Comparison of ENCODE assay signal across 14 cellular contexts in genomic region chr9:134936762-134937555, GRCh38. TPM values are rescaled to one million over a fixed set of nuclear protein-coding genes. Genes with fewer than 3 reads are reported as not detected.
DNase-seq lines count a peak whose midpoint lies in the region; ATAC-seq, FAIRE-seq and TF ChIP-seq lines count a peak whose summit lies in the region.
"Had no signal": no experiment of that assay in that cellular context is flagged by ENCODE, and none has a peak within 500 bp of the region (broad histone marks: within the 10 kb centered on the region; RNA-seq: fewer than 3 reads in every experiment).

No MANE protein-coding gene starts in this region.

- H3F3A ChIP-seq in OCI-LY1 (ENCODE audit: insufficient read depth, low read length), result no peaks in the 10 kb centered on the region

- H3K27me3 ChIP-seq in OCI-LY1 (ENCODE audit: insufficient read depth, low read length), result no peaks in the 10 kb centered on the region

- TF ChIP-seq CTCF in OCI-LY1 (IDR thresholded peaks at IDR 0.05; ENCODE audit: low read length), result no peak

- no peaks in the 10 kb centered on the region for H3K36me3 Mint-ChIP-seq in naive B cell
- H3K36me3 Mint-ChIP-seq: naive thymus-derived CD8-positive, alpha-beta T cell; T-cell had no signal

- H4K20me1 ChIP-seq in OCI-LY1 (ENCODE audit: insufficient read depth, low read length), result no peaks in the 10 kb centered on the region

- peak overlapping the region in 7 of 8 donors; percentile 15 to 81 (median 52) for H3K4me3 Mint-ChIP-seq in naive B cell
- H3K4me3 Mint-ChIP-seq: central memory CD8-positive, alpha-beta T cell; T-cell had no signal

- ATAC-seq in GM21717 (IDR thresholded peaks at IDR 0.05; ENCODE audit: unreplicated experiment), result peak; percentile 49
- ATAC-seq in naive B cell (ENCODE audit: low read depth in 2 of 2), result peak; percentile 89 to 91
- ATAC-seq in GM18858 (IDR thresholded peaks at IDR 0.05; ENCODE audit: unreplicated experiment), result no peak
- ATAC-seq in GM18517 (IDR thresholded peaks at IDR 0.05; ENCODE audit: unreplicated experiment), result no peak
- ATAC-seq in HG03280 (IDR thresholded peaks at IDR 0.05; ENCODE audit: unreplicated experiment), result no peak
- ATAC-seq: naive thymus-derived CD8-positive, alpha-beta T cell; T-cell had no signal

- H3K4me2 ChIP-seq in OCI-LY1 (ENCODE audit: low read length), result peak overlapping the region; percentile 60

- H3K9me3 Mint-ChIP-seq in naive B cell, result no peaks in the 10 kb centered on the region
- H3K9me3 Mint-ChIP-seq: central memory CD8-positive, alpha-beta T cell; naive thymus-derived CD8-positive, alpha-beta T cell; T-cell had no signal

- peak overlapping the region; percentile 31 for H3K4me3 ChIP-seq in OCI-LY1 (ENCODE audit: low read depth, low read length, poor library complexity, severe bottlenecking)

- no peaks in the 10 kb centered on the region for H3K79me2 ChIP-seq in OCI-LY1 (ENCODE audit: insufficient read depth, low read length)

- DNase-seq in GM12891 (ENCODE audit: insufficient read length, low spot score), result no peak
- peak; percentile 80 for DNase-seq in naive B cell
- DNase-seq in NCI-H226, result no peak
- DNase-seq: activated CD4-positive, alpha-beta T cell treated with anti-CD3 and anti-CD28 coated beads, Interleukin-2, amount 50 U/mL, for 4 hours; activated naive CD4-positive, alpha-beta T cell treated with anti-CD3 and anti-CD28 coated beads, Interleukin-2, amount 50 U/mL, for 16 hours; naive thymus-derived CD8-positive, alpha-beta T cell; NCI-H82 had no signal

- peak overlapping the region; percentile 31; the same call in 1 of the 2 replicates for H3K9ac ChIP-seq in OCI-LY1 (ENCODE audit: low read length)

- peak overlapping the region in 4 of 6 donors; percentile 16 to 96 (median 78) for H3K27ac Mint-ChIP-seq in naive B cell
- H3K27ac Mint-ChIP-seq: naive thymus-derived CD8-positive, alpha-beta T cell; T-cell had no signal

- H3K9me2 ChIP-seq in OCI-LY1 (ENCODE audit: low read depth, low read length), result no peaks in the 10 kb centered on the region

- peaks cover 48 to 66% (median 56%) of the 10 kb centered on the region in 3 donors for H3K4me1 Mint-ChIP-seq in naive B cell

- no peak for TF ChIP-seq POLR2A in GM12891 (IDR thresholded peaks at IDR 0.05; ENCODE audit: low read depth, low read length)

- H3K36me3 ChIP-seq in OCI-LY1 (ENCODE audit: insufficient read depth, low read length), result peaks cover 6% of the 10 kb centered on the region; the same call in 1 of the 2 replicates

- FAIRE-seq in GM12891 (lab: Jason Lieb, UNC), result no peak

- peaks cover 6 to 14% (median 11%) of the 10 kb centered on the region in 3 donors for H3K27me3 Mint-ChIP-seq in naive B cell

- H3K4me1 ChIP-seq in OCI-LY1 (ENCODE audit: insufficient read depth, low read length, severe bottlenecking), result peaks cover 62% of the 10 kb centered on the region

- no peaks in the 10 kb centered on the region for H3K9me3 ChIP-seq in OCI-LY1 (ENCODE audit: low read length)

- peak overlapping the region; percentile 88 for H3K27ac ChIP-seq in OCI-LY1 (ENCODE audit: low read depth, low read length, poor library complexity, severe bottlenecking)

- H2AFZ ChIP-seq in OCI-LY1 (ENCODE audit: low read length), result no peak overlapping the region

TF ChIP-seq in GM12891, 5 proteins besides CTCF, POLR2A, EP300 and RAD21:
- TF ChIP-seq SPI1 (IDR thresholded peaks at IDR 0.05; ENCODE audit: low read depth, low read length) (peak; percentile 85), POLR2AphosphoS5 (IDR thresholded peaks at IDR 0.05; ENCODE audit: low read depth, low read length) (no peak), TAF1 (IDR thresholded peaks at IDR 0.05; ENCODE audit: low read depth, low read length) (no peak), POU2F2 (IDR thresholded peaks at IDR 0.05; ENCODE audit: low read depth, low read length) (peak; percentile 86; the same call in 1 of the 2 replicates)
TF ChIP-seq in GM12891: peak in this region for 2.

RNA-seq across cellular contexts. Expression of gene FCN1, which starts 19.2 kb away (rescaled TPM):
- polyA plus RNA-seq in GM12891 (2012; ENCODE audit: low read depth, missing spikeins), result not detected
- polyA plus RNA-seq in naive B cell (ENCODE audit: low read depth in 6 of 6), result 10 to 100 TPM in 2 of 6 donors, 1 to 10 TPM in 4; 2.6 to 33.1 (median 7.9) TPM

RNA-seq across cellular contexts. Expression of gene FCN2, which starts 56.3 kb away (rescaled TPM):
- polyA plus RNA-seq in GM12891 (2012; ENCODE audit: low read depth, missing spikeins), result not detected
- not detected for polyA plus RNA-seq in naive B cell (ENCODE audit: low read depth in 6 of 6)
- polyA plus RNA-seq: naive thymus-derived CD8-positive, alpha-beta T cell had no signal

Comparison
In these comparisons a context has a peak if more than half of its experiments do, and no peak if none do; other contexts are left out.
1. ATAC-seq: peak in GM21717 (single experiment) and naive B cell (2 of 2); none in GM18858 (single experiment), GM18517 (single experiment) and HG03280 (single experiment).